ENCODE assay signal across 1 cellular context in genomic region chr10:87500646-87501048, GRCh38.
A peak's percentile ranks its signal among the peaks of the same experiment; 100 is the strongest.
TF ChIP-seq lines count a peak whose summit lies in the region.

No MANE protein-coding gene starts in this region.

TF ChIP-seq in HepG2, 621 proteins besides CTCF, POLR2A, EP300 and RAD21 (continued from another document and continues in another):
- TF ChIP-seq ZNF280B (CRISPR knock-in tag; IDR thresholded peaks at IDR 0.05; ENCODE audit: borderline replicate concordance) (no peak), MAFF (IDR thresholded peaks at IDR 0.05; ENCODE audit: low read depth, low read length) (no peak), ZNF777 (CRISPR knock-in tag; IDR thresholded peaks at IDR 0.05) (no peak), ZNF781 (CRISPR knock-in tag; IDR thresholded peaks at IDR 0.05; ENCODE audit: borderline replicate concordance, not compliant biosample characterization) (no peak), ZBTB42 (CRISPR knock-in tag; IDR thresholded peaks at IDR 0.05) (peak; percentile 96), ZFP36L2 (CRISPR knock-in tag; IDR thresholded peaks at IDR 0.05) (no peak), ZBTB8A (CRISPR knock-in tag; IDR thresholded peaks at IDR 0.05; ENCODE audit: borderline replicate concordance, low read depth) (no peak; the same call in 1 of the 2 replicates), ZNF18 (CRISPR knock-in tag; IDR thresholded peaks at IDR 0.05; ENCODE audit: insufficient replicate concordance) (no peak), TERF1 (CRISPR knock-in tag; IDR thresholded peaks at IDR 0.05) (no peak), ERF (CRISPR knock-in tag; IDR thresholded peaks at IDR 0.05) (peak; percentile 80; the same call in 1 of the 2 replicates), MIER3 (CRISPR knock-in tag; IDR thresholded peaks at IDR 0.05; ENCODE audit: borderline replicate concordance) (peak; percentile 96), ZNF556 (CRISPR knock-in tag; IDR thresholded peaks at IDR 0.05; ENCODE audit: borderline replicate concordance) (peak; percentile 94), ZNF766 (CRISPR knock-in tag; IDR thresholded peaks at IDR 0.05; ENCODE audit: borderline replicate concordance) (no peak), MYPOP (CRISPR knock-in tag; IDR thresholded peaks at IDR 0.05) (no peak; the same call in 1 of the 2 replicates), ZNF788 (CRISPR knock-in tag; IDR thresholded peaks at IDR 0.05; ENCODE audit: borderline replicate concordance) (peak; percentile 75), ZSCAN25 (CRISPR knock-in tag; IDR thresholded peaks at IDR 0.05) (no peak), ZNF468 (CRISPR knock-in tag; IDR thresholded peaks at IDR 0.05) (no peak), FOXP1 (IDR thresholded peaks at IDR 0.05) (peak; percentile 94), FOXP1 (CRISPR knock-in tag; IDR thresholded peaks at IDR 0.05) (peak; percentile 98), MTA3 (CRISPR knock-in tag; IDR thresholded peaks at IDR 0.05) (no peak), HNRNPUL1 (IDR thresholded peaks at IDR 0.05; ENCODE audit: low read depth, low read length) (no peak), KIAA2018 (CRISPR knock-in tag; IDR thresholded peaks at IDR 0.05; ENCODE audit: borderline replicate concordance) (no peak), ZNF12 (CRISPR knock-in tag; IDR thresholded peaks at IDR 0.05) (peak; percentile 78), ATF7 (IDR thresholded peaks at IDR 0.05) (peak; percentile 83), ATF7 (CRISPR knock-in tag; IDR thresholded peaks at IDR 0.05) (peak; percentile 61; the same call in 1 of the 2 replicates), SUZ12 (IDR thresholded peaks at IDR 0.05; ENCODE audit: low read depth, low read length) (no peak), NFAT5 (CRISPR knock-in tag; IDR thresholded peaks at IDR 0.05) (no peak), SP4 (CRISPR knock-in tag; IDR thresholded peaks at IDR 0.05) (0 out of 2 replicates have a peak, but pooled peaks have one; percentile 22), ZNF503 (CRISPR knock-in tag; IDR thresholded peaks at IDR 0.05) (peak; percentile 86; the same call in 1 of the 2 replicates), THAP11 (CRISPR knock-in tag; IDR thresholded peaks at IDR 0.05) (peak; percentile 85), KAT2B (IDR thresholded peaks at IDR 0.05; ENCODE audit: borderline replicate concordance, low read depth, low read length) (no peak), TOE1 (CRISPR knock-in tag; IDR thresholded peaks at IDR 0.05) (0 out of 2 replicates have a peak, but pooled peaks have one; percentile 77), ZBTB39 (CRISPR knock-in tag; IDR thresholded peaks at IDR 0.05) (no peak), ZFP36L1 (CRISPR knock-in tag; IDR thresholded peaks at IDR 0.05) (peak; percentile 92; the same call in 1 of the 2 replicates), HDAC1 (CRISPR knock-in tag; IDR thresholded peaks at IDR 0.05) (peak; percentile 92), ZNF33B (CRISPR knock-in tag; IDR thresholded peaks at IDR 0.05) (no peak)
